In the genomic region with DNA sequence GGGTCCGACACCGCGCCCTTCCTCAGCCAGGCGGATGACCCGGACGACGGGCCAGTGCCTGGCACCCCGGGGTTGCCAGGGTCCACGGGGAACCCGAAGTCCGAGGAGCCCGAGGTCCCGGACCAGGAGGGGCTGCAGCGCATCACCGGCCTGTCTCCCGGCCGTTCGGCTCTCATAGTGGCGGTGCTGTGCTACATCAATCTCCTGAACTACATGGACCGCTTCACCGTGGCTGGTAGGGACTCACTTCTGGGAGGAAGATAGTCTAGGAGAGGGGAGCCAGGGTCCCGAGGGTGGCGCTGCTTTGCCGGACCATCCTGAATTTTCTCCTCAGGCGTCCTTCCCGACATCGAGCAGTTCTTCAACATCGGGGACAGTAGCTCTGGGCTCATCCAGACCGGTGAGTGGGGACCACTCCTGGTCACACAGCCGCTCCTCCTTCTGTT, we compare ENCODE assay signal across 7 cellular contexts. TPM values are rescaled to one million over a fixed set of nuclear protein-coding genes. Genes with fewer than 3 reads are reported as not detected.
DNase-seq lines count a peak whose midpoint lies in the region; ATAC-seq and TF ChIP-seq lines count a peak whose summit lies in the region.

No MANE protein-coding gene starts in this region.

- H3K27ac ChIP-seq in HUES48 (ENCODE audit: low read depth, low read length) = peak overlapping the region; percentile 35

- H3K9ac ChIP-seq in HUES48 (ENCODE audit: low read depth, low read length) = peak overlapping the region; percentile 82

- H3K4me1 ChIP-seq in HUES48 (ENCODE audit: control insufficient read depth, insufficient read depth, low read length) (peaks cover 4% of the 10 kb centered on the region; the same call in 1 of the 2 replicates), mucosa of descending colon (ENCODE audit: low read depth) (peaks cover 12% of the 10 kb centered on the region)

- ATAC-seq in GM19455 (IDR thresholded peaks at IDR 0.05; ENCODE audit: unreplicated experiment) (peak; percentile 12), mucosa of descending colon (peak; percentile 19), sciatic nerve (no peak)
- no peak for ATAC-seq in central memory CD8-positive, alpha-beta T cell (replicated peaks; ENCODE audit: extremely low read depth, poor library complexity, severe bottlenecking)

- H3K36me3 ChIP-seq in HUES48 (ENCODE audit: control insufficient read depth, insufficient read depth, low read length) (peaks cover 15% of the 10 kb centered on the region; the same call in 1 of the 2 replicates), mucosa of descending colon (ENCODE audit: low read depth) (no peaks in the 10 kb centered on the region)

- no peak for TF ChIP-seq CTCF in mucosa of descending colon (IDR thresholded peaks at IDR 0.05)

- peak overlapping the region; percentile 97 for H3K27ac Mint-ChIP-seq in central memory CD8-positive, alpha-beta T cell (ENCODE audit: low read depth)

- peaks cover 22% of the 10 kb centered on the region for H3K36me3 Mint-ChIP-seq in central memory CD8-positive, alpha-beta T cell (ENCODE audit: insufficient read depth)

- H3K9me3 ChIP-seq in HUES48 (ENCODE audit: control insufficient read depth, insufficient read depth, low read length) (no peaks in the 10 kb centered on the region), mucosa of descending colon (no peaks in the 10 kb centered on the region)

- H3K4me1 Mint-ChIP-seq in central memory CD8-positive, alpha-beta T cell = peaks cover 39% of the 10 kb centered on the region

- peak overlapping the region; percentile 92 for H3K4me3 Mint-ChIP-seq in central memory CD8-positive, alpha-beta T cell

- H3K4me3 ChIP-seq in HUES48 (ENCODE audit: low read depth, low read length) (peak overlapping the region; percentile 100), mucosa of descending colon (peak overlapping the region; percentile 56)

- H3K9me3 Mint-ChIP-seq in central memory CD8-positive, alpha-beta T cell = no peaks in the 10 kb centered on the region

- intact Hi-C loops in mucosa of descending colon (cut with DNase I, micrococcal nuclease) = no loop called here
- intact Hi-C loops in sciatic nerve (cut with DNase I) = no loop called here

- H3K27me3 ChIP-seq in HUES48 (ENCODE audit: control insufficient read depth, insufficient read depth, low read length) = no peaks in the 10 kb centered on the region

- no peak for DNase-seq in central memory CD8-positive, alpha-beta T cell (ENCODE audit: low spot score in 2 of 2)
- DNase-seq in mucosa of descending colon (no peak), OCI-M2 (lab: John Stamatoyannopoulos, UW; ENCODE audit: unreplicated experiment) (no peak), sciatic nerve (ENCODE audit: low spot score) (no peak), ecto neural progenitor cell (ENCODE audit: low spot score) (no peak)

- H3K27me3 Mint-ChIP-seq in central memory CD8-positive, alpha-beta T cell = no peaks in the 10 kb centered on the region

RNA-seq across cellular contexts. Expression of a gene that starts 0.6 kb away (rescaled TPM):
- total RNA-seq in mucosa of descending colon (10 to 100 TPM; 28.2 to 31.0 (median 30.3) TPM), sciatic nerve (22.5 TPM)

RNA-seq across cellular contexts. Expression of a gene that starts 9.7 kb away (rescaled TPM):
- 10 to 100 TPM in 2 of 3 donors, 1 to 10 TPM in 1; 8.5 to 13.0 (median 11.6) TPM for total RNA-seq in mucosa of descending colon
- 5.8 TPM for total RNA-seq in sciatic nerve

RNA-seq across cellular contexts. Expression of a gene that starts 24.4 kb away (rescaled TPM):
- total RNA-seq in mucosa of descending colon = 10 to 100 TPM; 45.0 to 57.9 (median 50.9) TPM
- 34.5 TPM for total RNA-seq in sciatic nerve

RNA-seq across cellular contexts. Expression of a gene that starts 43.4 kb away (rescaled TPM):
- total RNA-seq in mucosa of descending colon = under 1 TPM; 0.29 to 0.65 (median 0.38) TPM
- 1.4 TPM for total RNA-seq in sciatic nerve

RNA-seq across cellular contexts. Expression of a gene that starts 50.1 kb away (rescaled TPM):
- 10 to 100 TPM; 35.1 to 43.2 (median 35.7) TPM for total RNA-seq in mucosa of descending colon
- 16.4 TPM for total RNA-seq in sciatic nerve

Comparison
In these comparisons a context has a peak if more than half of its experiments do, and no peak if none do; other contexts are left out.
1. ATAC-seq: peak in GM19455 (single experiment) and mucosa of descending colon (single experiment); none in central memory CD8-positive, alpha-beta T cell (single experiment) and sciatic nerve (single experiment).